21 cellular contexts compared by ENCODE assay signal in genomic region chr2:190634381-190634780, GRCh38. TPM values are rescaled to one million over a fixed set of nuclear protein-coding genes. Genes with fewer than 3 reads are reported as not detected.
DNase-seq lines count a peak whose midpoint lies in the region; ATAC-seq, FAIRE-seq and TF ChIP-seq lines count a peak whose summit lies in the region.
"Had no signal": no experiment of that assay in that cellular context is flagged by ENCODE, and none has a peak within 500 bp of the region (broad histone marks: within the 10 kb centered on the region; RNA-seq: fewer than 3 reads in every experiment).

No MANE protein-coding gene starts in this region.

- no peak for TF ChIP-seq RAD21 in A549 (conservative IDR thresholded peaks at IDR 0.05 in 1 of 2, IDR thresholded peaks at IDR 0.05 in 1 of 2)

- H3K9me3 ChIP-seq in A549 (no peaks in the 10 kb centered on the region), breast epithelium (no peaks in the 10 kb centered on the region), hepatocyte (ENCODE audit: low read depth) (no peaks in the 10 kb centered on the region)
- H3K9me3 ChIP-seq: MG63 had no signal

- H3K4me1 ChIP-seq in A549: peaks cover 40% of the 10 kb centered on the region
- no peaks in the 10 kb centered on the region for H3K4me1 ChIP-seq in breast epithelium
- H3K4me1 ChIP-seq in hepatocyte (ENCODE audit: insufficient read depth): peaks cover 16% of the 10 kb centered on the region

- H2AFZ ChIP-seq in hepatocyte: no peak overlapping the region

- POLR2A ChIA-PET in A549 (lab: Yijun Ruan, JAX): no interaction called here

- no peak overlapping the region for H3K4me3 ChIP-seq in A549
- H3K4me3 ChIP-seq in breast epithelium: no peak overlapping the region
- no peak overlapping the region for H3K4me3 ChIP-seq in hepatocyte
- H3K4me3 ChIP-seq: MG63 had no signal

- H3K4me2 ChIP-seq in A549 (no peak overlapping the region), hepatocyte (no peak overlapping the region)
- H3K4me2 ChIP-seq: KMS-11 had no signal

- H3K27me3 ChIP-seq in breast epithelium: no peaks in the 10 kb centered on the region
- H3K27me3 ChIP-seq in hepatocyte: no peaks in the 10 kb centered on the region
- H3K27me3 ChIP-seq: MG63 had no signal

- TF ChIP-seq CTCF in A549 (IDR thresholded peaks at IDR 0.05) (no peak), breast epithelium (IDR thresholded peaks at IDR 0.05) (no peak), hepatocyte (IDR thresholded peaks at IDR 0.05; ENCODE audit: poor library complexity) (no peak)

- FAIRE-seq in A549 (lab: Jason Lieb, UNC): no peak
- FAIRE-seq: H1 had no signal

- H3K9me2 ChIP-seq in hepatocyte (replicated peaks; ENCODE audit: insufficient read depth): no peaks in the 10 kb centered on the region

- no peaks in the 10 kb centered on the region for H4K20me1 ChIP-seq in hepatocyte (ENCODE audit: insufficient read depth, poor library complexity, severe bottlenecking)

- H3K27ac ChIP-seq in A549 (peak overlapping the region; percentile 25 to 85; a peak in 4 of 6 replicates), breast epithelium (peak overlapping the region; percentile 56 to 71), hepatocyte (no peak overlapping the region)
- H3K27ac ChIP-seq: KMS-11 had no signal

- TF ChIP-seq POLR2A in A549 (IDR thresholded peaks at IDR 0.05; ENCODE audit: low read length) (no peak), breast epithelium (IDR thresholded peaks at IDR 0.05) (no peak)

- 84% methylated on average over 3 of the region's 3 CpGs for WGBS in A549 (ENCODE audit: missing lambda C conversion rate)
- WGBS in hepatocyte (ENCODE audit: low lambda C conversion rate, missing lambda C conversion rate): 95% methylated on average over 3 of the region's 3 CpGs

- DNase-seq in A549 (ENCODE audit: low read depth in 1 of 2, low spot score in 1 of 2): no peak
- peak; percentile 56 for DNase-seq in ELR (ENCODE audit: low read depth)
- no peak for DNase-seq in breast epithelium (ENCODE audit: low spot score in 2 of 2)
- peak; percentile 47 for DNase-seq in fibroblast of the conjunctiva (ENCODE audit: low read depth)
- no peak for DNase-seq in stimulated activated naive CD8-positive, alpha-beta T cell treated with anti-CD3 and anti-CD28 coated beads, Interleukin-15, Interleukin-2, amounts not matched to agents 100 U/mL and 50 U/mL, for 24 hours
- no peak for DNase-seq in hepatocyte (ENCODE audit: low spot score)
- DNase-seq in NK-92 (lab: John Stamatoyannopoulos, UW; ENCODE audit: unreplicated experiment): no peak
- DNase-seq: 8988T; AML-193; CD4-positive, CD25-positive, alpha-beta regulatory T cell; DMS79; MG63; NCI-H1092 treated with DMSO at 0.1 percent for 48 hours; NCI-H187 treated with DMSO at 0.1 percent for 48 hours; NCI-H446; NCI-H774; Right ventricle myocardium superior had no signal

- H3K79me2 ChIP-seq in hepatocyte: no peaks in the 10 kb centered on the region

- no peak for TF ChIP-seq EP300 in A549 (IDR thresholded peaks at IDR 0.05)

- ATAC-seq in A549 (no peak), HG03520 (IDR thresholded peaks at IDR 0.05; ENCODE audit: unreplicated experiment) (no peak)
- ATAC-seq in stimulated activated naive CD8-positive, alpha-beta T cell treated with anti-CD3 and anti-CD28 coated beads, Interleukin-15, Interleukin-2, amounts not matched to agents 100 U/mL and 50 U/mL, for 24 hours: no peak
- ATAC-seq: Panc1 had no signal

- H3K36me3 ChIP-seq in breast epithelium (no peaks in the 10 kb centered on the region), hepatocyte (replicated peaks; ENCODE audit: insufficient read depth, low read depth) (no peaks in the 10 kb centered on the region)
- H3K36me3 ChIP-seq: MG63 had no signal

- CTCF ChIA-PET in A549 (lab: Yijun Ruan, JAX): interaction anchor here (1.4 kb wide), 1 partner anchor 10 kb away, joined by 3 read pairs; no protein-coding TSS in a partner anchor

- intact Hi-C loops in breast epithelium (cut with DNase I; ENCODE audit: low total_unique reads): no loop called here

TF ChIP-seq in A549, 52 proteins besides CTCF, POLR2A, EP300 and RAD21:
- TF ChIP-seq NFE2L2 (conservative IDR thresholded peaks at IDR 0.05; ENCODE audit: low read length) (no peak), USF2 (IDR thresholded peaks at IDR 0.05) (no peak), EHF (CRISPR knock-in tag; IDR thresholded peaks at IDR 0.05) (no peak), TFCP2L1 (CRISPR knock-in tag; IDR thresholded peaks at IDR 0.05) (no peak), EHMT2 (IDR thresholded peaks at IDR 0.05; ENCODE audit: low read depth) (no peak), MAFK (IDR thresholded peaks at IDR 0.05; ENCODE audit: partially characterized antibody) (no peak), ESRRA (IDR thresholded peaks at IDR 0.05; ENCODE audit: borderline replicate concordance, low read length) (no peak), CBX2 (IDR thresholded peaks at IDR 0.05; ENCODE audit: borderline replicate concordance, low read depth) (no peak), ZNF302 (CRISPR knock-in tag; IDR thresholded peaks at IDR 0.05) (no peak), MYC (IDR thresholded peaks at IDR 0.05; ENCODE audit: borderline replicate concordance, low read length) (no peak), JUN (IDR thresholded peaks at IDR 0.05) (no peak), ZC3H11A (IDR thresholded peaks at IDR 0.05) (no peak), GATA3 (IDR thresholded peaks at IDR 0.05; ENCODE audit: borderline replicate concordance) (no peak), HDAC2 (IDR thresholded peaks at IDR 0.05) (no peak), JUNB (IDR thresholded peaks at IDR 0.05) (no peak), ZSCAN20 (CRISPR knock-in tag; IDR thresholded peaks at IDR 0.05) (no peak), FOSB (CRISPR knock-in tag; IDR thresholded peaks at IDR 0.05) (no peak), RFX5 (IDR thresholded peaks at IDR 0.05) (no peak), HMGXB4 (CRISPR knock-in tag; IDR thresholded peaks at IDR 0.05; ENCODE audit: borderline replicate concordance) (no peak), RCOR1 (IDR thresholded peaks at IDR 0.05; ENCODE audit: low read depth, low read length) (no peak)

RNA-seq across cellular contexts. Expression of gene NAB1, which starts 14.5 kb away (rescaled TPM):
- polyA plus RNA-seq in A549 (2011; rRNA removed) (55.6 and 67.3 TPM in 2 replicates), A549 (2017; fragmentation: RNase III; extraction: RNeasy Plus Mini Kit Qiagen cat#74134 plus additional on column Dnase treatment) (31.8 to 37.8 TPM (median 37.6 TPM) in 3 replicates), hepatocyte (9.9 and 10.1 TPM in 2 replicates)
- polyA plus RNA-seq in A549 (2012; cell fraction: cytosol; rRNA removed): 16.7 and 17.6 TPM in 2 replicates
- 15.7 and 20.3 TPM in 2 replicates for polyA plus RNA-seq in A549 (2012; cell fraction: nucleus; rRNA removed)
- polyA minus RNA-seq in A549 (2011; rRNA and poly(A)+ RNA removed): 60.9 and 70.4 TPM in 2 replicates
- total RNA-seq in breast epithelium (10 to 100 TPM; 40.2 to 76.2 (median 71.8) TPM), hepatocyte (41.8 and 46.6 TPM in 2 replicates)

Comparison
In these comparisons a context has a peak if more than half of its experiments do, and no peak if none do; other contexts are left out.
1. DNase-seq: peak in ELR (single experiment) and fibroblast of the conjunctiva (single experiment); none in A549 (0 of 2), breast epithelium (0 of 2), stimulated activated naive CD8-positive, alpha-beta T cell treated with anti-CD3 and anti-CD28 coated beads, Interleukin-15, Interleukin-2, amounts not matched to agents 100 U/mL and 50 U/mL, for 24 hours (single experiment), hepatocyte (single experiment) and NK-92 (single experiment).